ENCODE assay signal across 16 cellular contexts in the genomic region with DNA sequence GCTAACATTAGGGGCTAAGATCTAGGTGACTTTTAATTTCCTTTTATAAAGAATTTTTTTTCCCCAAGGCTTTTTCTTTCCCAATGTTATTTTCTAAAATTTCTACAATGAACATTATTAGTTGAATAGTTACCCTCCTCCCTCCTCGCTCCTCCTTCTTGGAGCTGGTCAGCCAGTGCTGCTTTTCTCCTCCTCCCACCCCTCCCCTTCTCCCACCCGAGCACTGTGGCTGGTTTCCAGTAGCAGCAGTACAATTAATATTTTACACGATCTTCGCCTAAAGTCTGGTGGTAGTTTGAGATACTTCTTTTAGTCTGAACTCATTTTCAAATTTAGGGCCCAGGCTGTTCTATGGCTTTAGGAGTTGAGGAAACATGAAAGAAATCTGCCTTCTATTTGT. TPM values are rescaled to one million over a fixed set of nuclear protein-coding genes. Genes with fewer than 3 reads are reported as not detected.
DNase-seq lines count a peak whose midpoint lies in the region; ATAC-seq and TF ChIP-seq lines count a peak whose summit lies in the region.
"Had no signal": no experiment of that assay in that cellular context is flagged by ENCODE, and none has a peak within 500 bp of the region (broad histone marks: within the 10 kb centered on the region; RNA-seq: fewer than 3 reads in every experiment).

No MANE protein-coding gene starts in this region.

- no peak overlapping the region for H3K4me3 Mint-ChIP-seq in nephron

- peaks cover 39% of the 10 kb centered on the region for H3K4me1 Mint-ChIP-seq in nephron

- DNase-seq in Right ventricle myocardium inferior (ENCODE audit: missing footprints) (no peak), cardiac septum (ENCODE audit: low spot score) (no peak), left ventricle myocardium superior (peak; percentile 51), HT-29 (ENCODE audit: low spot score) (no peak), CD1c-positive myeloid dendritic cell (ENCODE audit: extremely low spot score) (no peak), DMS53 (lab: John Stamatoyannopoulos, UW) (no peak)
- DNase-seq: 8988T, DND-41, GDM1, GM23248, NCI-H1092, NCI-H1694, NCI-H345, PC-9 had no signal

- H3K36me3 Mint-ChIP-seq in nephron (ENCODE audit: low read depth), result no peaks in the 10 kb centered on the region

- H3K27ac Mint-ChIP-seq in nephron, result peak overlapping the region; percentile 78 to 97 (median 90)

- no peaks in the 10 kb centered on the region for H3K9me3 Mint-ChIP-seq in nephron

- no peak for TF ChIP-seq CTCF in nephron (IDR thresholded peaks at IDR 0.05; ENCODE audit: unreplicated experiment in 3 of 3)

- peak; percentile 85 for ATAC-seq in Right ventricle myocardium inferior
- ATAC-seq in left ventricle myocardium superior, result peak; percentile 85
- no peak for ATAC-seq in HG03175 (IDR thresholded peaks at IDR 0.05; ENCODE audit: unreplicated experiment)

- intact Hi-C loops in Right ventricle myocardium inferior (cut with DNase I) (loop anchor here (5.0 kb wide), 1 partner anchor 42 kb away; no protein-coding TSS in a partner anchor), cardiac septum (cut with DNase I) (no loop called here), left ventricle myocardium superior (cut with micrococcal nuclease) (no loop called here)

- no peaks in the 10 kb centered on the region for H3K27me3 Mint-ChIP-seq in nephron (ENCODE audit: low read depth)

RNA-seq across cellular contexts. Expression of a gene that starts 41.6 kb away (rescaled TPM):
- total RNA-seq in Right ventricle myocardium inferior (19.4 TPM), cardiac septum (19.3 TPM), left ventricle myocardium superior (17.1 TPM)
- total RNA-seq in HT-29 (2014; rRNA removed; shearing (Covaris generic)), result 16.8 and 22.0 TPM in 2 replicates
